13 cellular contexts compared by ENCODE assay signal in the genomic region with DNA sequence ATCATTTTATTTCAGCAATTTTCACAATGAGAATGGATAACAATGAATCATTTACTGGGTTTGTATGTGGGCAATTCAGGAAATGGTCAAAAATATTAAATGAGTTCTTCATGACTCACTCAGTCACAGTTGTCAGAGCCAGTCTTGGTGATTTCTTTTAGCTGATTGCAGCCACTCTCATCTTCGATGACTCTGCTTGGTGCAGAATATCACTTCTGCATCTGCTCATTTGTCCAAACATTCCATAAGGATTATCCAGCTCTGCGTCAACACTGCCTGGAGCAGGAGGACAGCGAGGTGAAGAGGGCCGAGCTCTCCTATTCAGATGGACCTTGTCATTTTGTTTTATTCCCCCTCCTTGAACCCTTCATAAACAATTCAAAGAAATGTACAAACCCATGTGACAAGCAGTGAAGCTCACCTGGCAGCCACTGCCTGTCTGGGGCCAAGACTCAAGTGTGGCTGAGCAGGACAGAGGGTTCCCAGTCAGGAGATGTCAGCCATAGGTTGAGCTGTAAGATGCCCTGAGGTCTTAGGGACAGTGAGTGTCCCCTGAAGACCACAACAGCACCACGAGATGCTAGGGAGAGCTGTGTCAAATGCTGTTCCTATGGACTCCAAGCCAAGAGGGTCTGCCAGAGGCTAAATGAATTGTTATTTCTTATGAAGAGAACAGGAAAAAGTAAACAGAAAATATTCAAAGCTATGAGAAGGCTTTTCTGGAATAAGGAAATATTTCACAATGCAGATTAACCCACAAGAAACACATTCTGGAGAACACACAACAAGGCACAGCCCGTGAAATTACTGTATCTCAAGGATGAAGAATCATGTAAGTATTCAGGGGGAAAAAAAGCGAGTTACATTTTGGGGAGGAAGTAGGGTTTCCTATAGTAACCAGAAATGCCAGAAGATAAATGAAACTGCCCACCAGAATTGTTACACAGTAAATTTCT. TPM values are rescaled to one million over a fixed set of nuclear protein-coding genes. Genes with fewer than 3 reads are reported as not detected.
A peak's percentile ranks its signal among the peaks of the same experiment; 100 is the strongest.
DNase-seq lines count a peak whose midpoint lies in the region; ATAC-seq and TF ChIP-seq lines count a peak whose summit lies in the region.
"Had no signal": no experiment of that assay in that cellular context is flagged by ENCODE, and none has a peak within 500 bp of the region (broad histone marks: within the 10 kb centered on the region; RNA-seq: fewer than 3 reads in every experiment).

No MANE protein-coding gene starts in this region.

- CTCF ChIA-PET in MCF 10A (lab: Yijun Ruan, JAX): interaction anchor here (0.9 to 1.0 kb wide), 2 partner anchors 12 to 35 kb away, joined by 4 to 5 read pairs; no protein-coding TSS in a partner anchor

- BruUV-seq in MCF 10A (replicated peaks; lab: Mats Ljungman, UMichigan): TSS peak; percentile 68

- H3K36me3 ChIP-seq in breast epithelium (no peaks in the 10 kb centered on the region), HAP-1 (replicated peaks) (no peaks in the 10 kb centered on the region), adrenal gland (replicated peaks in 1 of 2) (no peaks in the 10 kb centered on the region)
- H3K36me3 ChIP-seq: left lung had no signal

- ATAC-seq in SK-N-SH treated with all-trans-retinoic acid at 6 μM for 48 hours (peak; percentile 97), HG03457 (IDR thresholded peaks at IDR 0.05; ENCODE audit: unreplicated experiment) (no peak), GM18517 (IDR thresholded peaks at IDR 0.05; ENCODE audit: unreplicated experiment) (no peak)
- ATAC-seq: left lung had no signal

- TF ChIP-seq POLR2A in breast epithelium (IDR thresholded peaks at IDR 0.05): no peak
- TF ChIP-seq POLR2A in adrenal gland (IDR thresholded peaks at IDR 0.05): no peak

- H3K27me3 Mint-ChIP-seq in MCF 10A (ENCODE audit: insufficient read depth, unreplicated experiment): no peaks in the 10 kb centered on the region

- H3K4me1 ChIP-seq in breast epithelium (no peaks in the 10 kb centered on the region), HAP-1 (no peaks in the 10 kb centered on the region), adrenal gland (replicated peaks in 1 of 2) (no peaks in the 10 kb centered on the region)
- H3K4me1 ChIP-seq: left lung had no signal

- POLR2A ChIA-PET in MCF 10A (lab: Yijun Ruan, JAX): interaction anchor here (0.6 to 1.9 kb wide), 17 partner anchors 9 to 455 kb away, joined by 3 to 34 read pairs (median 4); partner anchors contain the start of gene EGFR

- DNase-seq in MCF 10A (ENCODE audit: unreplicated experiment) (peak; percentile 81), breast epithelium (ENCODE audit: low spot score in 2 of 2) (no peak), fibroblast of villous mesenchyme (ENCODE audit: low read depth) (peak; percentile 60), HAP-1 (ENCODE audit: low spot score in 2 of 2) (no peak), adrenal gland (no peak)
- DNase-seq: activated T-cell treated with anti-CD3 and anti-CD28 coated beads, Interleukin-2, amount 50 U/mL, for 1 hour; left lung; stimulated activated naive CD4-positive, alpha-beta T cell had no signal

- H3K27me3 ChIP-seq in breast epithelium (no peaks in the 10 kb centered on the region), HAP-1 (ENCODE audit: low read depth) (no peaks in the 10 kb centered on the region), adrenal gland (peaks cover 3% of the 10 kb centered on the region)
- H3K27me3 ChIP-seq: left lung had no signal

- WGBS in adrenal gland, 4 donors: 70 to 83% (median 77%) methylated on average over 7 of the region's 7 CpGs

- H3K9me3 ChIP-seq in breast epithelium: no peaks in the 10 kb centered on the region
- no peaks in the 10 kb centered on the region for H3K9me3 ChIP-seq in HAP-1
- no peaks in the 10 kb centered on the region for H3K9me3 ChIP-seq in adrenal gland (replicated peaks in 1 of 3)
- H3K9me3 ChIP-seq: left lung had no signal

- H3K27ac Mint-ChIP-seq in MCF 10A (ENCODE audit: low read depth, unreplicated experiment): peak overlapping the region; percentile 97
- H3K27ac Mint-ChIP-seq: IgD-negative memory B cell had no signal

- no peaks in the 10 kb centered on the region for H3K36me3 Mint-ChIP-seq in MCF 10A (ENCODE audit: insufficient read depth, unreplicated experiment)
- H3K36me3 Mint-ChIP-seq: IgD-negative memory B cell had no signal

- TF ChIP-seq CTCF in MCF 10A (IDR thresholded peaks at IDR 0.05; ENCODE audit: unreplicated experiment): no peak
- no peak for TF ChIP-seq CTCF in breast epithelium (IDR thresholded peaks at IDR 0.05)
- no peak for TF ChIP-seq CTCF in fibroblast of villous mesenchyme (IDR thresholded peaks at IDR 0.05; ENCODE audit: insufficient read depth, low read depth, low read length)
- TF ChIP-seq CTCF in adrenal gland (IDR thresholded peaks at IDR 0.05): no peak

- H3K27ac ChIP-seq in breast epithelium: no peak overlapping the region
- H3K27ac ChIP-seq in adrenal gland: no peak overlapping the region
- H3K27ac ChIP-seq: 22Rv1, left lung had no signal

- H3K4me3 ChIP-seq in breast epithelium (no peak overlapping the region), fibroblast of villous mesenchyme (ENCODE audit: low read depth, low read length) (no peak overlapping the region), HAP-1 (no peak overlapping the region), adrenal gland (no peak overlapping the region)
- H3K4me3 ChIP-seq: left lung had no signal

- H3K9me3 Mint-ChIP-seq in MCF 10A (ENCODE audit: unreplicated experiment): peaks cover 6% of the 10 kb centered on the region

- H3K4me1 Mint-ChIP-seq in MCF 10A (ENCODE audit: insufficient read depth, unreplicated experiment): peaks cover 16% of the 10 kb centered on the region
- H3K4me1 Mint-ChIP-seq: IgD-negative memory B cell had no signal

- intact Hi-C loops in MCF 10A (cut with micrococcal nuclease) (no loop called here), breast epithelium (cut with DNase I; ENCODE audit: low total_unique reads) (no loop called here), adrenal gland (cut with DNase I) (no loop called here)

- in situ Hi-C loops in HAP-1 (cut with MboI; ENCODE audit: low sequenced_read_pairs): no loop called here

- H3K4me3 Mint-ChIP-seq in MCF 10A (ENCODE audit: unreplicated experiment): peak overlapping the region; percentile 51
- H3K4me3 Mint-ChIP-seq: IgD-negative memory B cell had no signal

TF ChIP-seq in SK-N-SH treated with all-trans-retinoic acid at 6 μM for 48 hours, 23 proteins besides CTCF, POLR2A, EP300 and RAD21 (continues in another document):
- TF ChIP-seq ZFP30 (CRISPR knock-in tag; IDR thresholded peaks at IDR 0.05): no peak
- no peak for TF ChIP-seq ZNF70 (CRISPR knock-in tag; IDR thresholded peaks at IDR 0.05)
- no peak for TF ChIP-seq PPARA (CRISPR knock-in tag; IDR thresholded peaks at IDR 0.05; ENCODE audit: borderline replicate concordance)
- TF ChIP-seq ESRRG (CRISPR knock-in tag; IDR thresholded peaks at IDR 0.05): no peak
- TF ChIP-seq ZFP3 (CRISPR knock-in tag; IDR thresholded peaks at IDR 0.05): no peak
- no peak for TF ChIP-seq CSRNP3 (CRISPR knock-in tag; IDR thresholded peaks at IDR 0.05)
- TF ChIP-seq ZC3H10 (CRISPR knock-in tag; IDR thresholded peaks at IDR 0.05): no peak
- TF ChIP-seq, protein P1, sequence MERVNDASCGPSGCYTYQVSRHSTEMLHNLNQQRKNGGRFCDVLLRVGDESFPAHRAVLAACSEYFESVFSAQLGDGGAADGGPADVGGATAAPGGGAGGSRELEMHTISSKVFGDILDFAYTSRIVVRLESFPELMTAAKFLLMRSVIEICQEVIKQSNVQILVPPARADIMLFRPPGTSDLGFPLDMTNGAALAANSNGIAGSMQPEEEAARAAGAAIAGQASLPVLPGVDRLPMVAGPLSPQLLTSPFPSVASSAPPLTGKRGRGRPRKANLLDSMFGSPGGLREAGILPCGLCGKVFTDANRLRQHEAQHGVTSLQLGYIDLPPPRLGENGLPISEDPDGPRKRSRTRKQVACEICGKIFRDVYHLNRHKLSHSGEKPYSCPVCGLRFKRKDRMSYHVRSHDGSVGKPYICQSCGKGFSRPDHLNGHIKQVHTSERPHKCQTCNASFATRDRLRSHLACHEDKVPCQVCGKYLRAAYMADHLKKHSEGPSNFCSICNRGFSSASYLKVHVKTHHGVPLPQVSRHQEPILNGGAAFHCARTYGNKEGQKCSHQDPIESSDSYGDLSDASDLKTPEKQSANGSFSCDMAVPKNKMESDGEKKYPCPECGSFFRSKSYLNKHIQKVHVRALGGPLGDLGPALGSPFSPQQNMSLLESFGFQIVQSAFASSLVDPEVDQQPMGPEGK (CRISPR knock-in tag; IDR thresholded peaks at IDR 0.05; ENCODE audit: borderline replicate concordance): no peak
- TF ChIP-seq BACH2 (CRISPR knock-in tag; IDR thresholded peaks at IDR 0.05; ENCODE audit: borderline replicate concordance): no peak
- no peak for TF ChIP-seq TOX (CRISPR knock-in tag; IDR thresholded peaks at IDR 0.05; ENCODE audit: borderline replicate concordance)
- TF ChIP-seq ISL1 (CRISPR knock-in tag; IDR thresholded peaks at IDR 0.05): no peak

RNA-seq across cellular contexts. Expression of gene EGFR, which starts 33.1 kb away (rescaled TPM):
- 371 and 448 TPM in 2 replicates for total RNA-seq in MCF 10A (2022)
- 100 to 1,000 TPM in 1 of 3 donors, 10 to 100 TPM in 2; 61.9 to 164 (median 65.0) TPM for total RNA-seq in breast epithelium
- total RNA-seq in fibroblast of villous mesenchyme: 92.8 and 98.9 TPM in 2 replicates
- 100 to 1,000 TPM in 1 of 8 donors, 10 to 100 TPM in 7; 26.7 to 111 (median 92.4) TPM for total RNA-seq in adrenal gland
- polyA plus RNA-seq in adrenal gland: 10 to 100 TPM in 1 of 3 donors, 1 to 10 TPM in 2; 7.0 to 14.9 (median 9.6) TPM
- polyA plus RNA-seq: IgD-negative memory B cell had no signal

Comparison
In these comparisons a context has a peak if more than half of its experiments do, and no peak if none do; other contexts are left out.
1. DNase-seq: peak in MCF 10A (single experiment) and fibroblast of villous mesenchyme (single experiment); none in breast epithelium (0 of 2), HAP-1 (0 of 2) and adrenal gland (0 of 7).